11 cellular contexts compared by ENCODE assay signal in the genomic region with DNA sequence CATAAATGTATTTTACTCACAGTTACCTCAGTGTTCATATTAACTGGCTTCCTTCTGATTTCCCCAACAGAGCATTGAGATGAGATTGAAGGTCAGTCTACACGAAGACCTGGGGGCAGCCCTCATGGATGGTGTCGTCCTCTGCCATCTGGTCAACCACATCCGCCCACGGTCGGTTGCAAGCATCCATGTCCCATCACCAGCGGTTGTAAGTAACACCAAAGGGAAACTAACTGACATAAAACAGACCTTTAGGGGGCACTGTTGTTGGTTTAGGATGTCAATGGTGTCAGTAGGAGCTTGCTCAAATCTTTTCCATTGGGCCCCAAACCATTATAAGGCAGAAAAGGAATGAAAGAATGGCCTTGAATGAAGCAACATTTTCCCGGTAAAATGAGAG.
DNase-seq lines count a peak whose midpoint lies in the region; ATAC-seq and TF ChIP-seq lines count a peak whose summit lies in the region.
"Had no signal": no experiment of that assay in that cellular context is flagged by ENCODE, and none has a peak within 500 bp of the region (broad histone marks: within the 10 kb centered on the region; RNA-seq: fewer than 3 reads in every experiment).

No MANE protein-coding gene starts in this region.

- TF ChIP-seq CTCF in upper lobe of right lung (IDR thresholded peaks at IDR 0.05), result peak; percentile 18
- no peak for TF ChIP-seq CTCF in gastroesophageal sphincter (IDR thresholded peaks at IDR 0.05)

- intact Hi-C loops in upper lobe of right lung (cut with DNase I), result no loop called here

- peak; percentile 27 for ATAC-seq in effector memory CD8-positive, alpha-beta T cell (replicated peaks)
- ATAC-seq in upper lobe of right lung, result peak; percentile 41
- ATAC-seq in HG02870 (IDR thresholded peaks at IDR 0.05; ENCODE audit: unreplicated experiment), result no peak
- ATAC-seq in HG03354 (IDR thresholded peaks at IDR 0.05; ENCODE audit: poor library complexity, severe bottlenecking, unreplicated experiment), result no peak
- no peak for ATAC-seq in gastroesophageal sphincter

- DNase-seq in stimulated activated CD4-positive, alpha-beta T cell treated with anti-CD3 and anti-CD28 coated beads, Interleukin-15, amount 100 ng/mL, for 24 hours, result peak; percentile 23
- no peak for DNase-seq in stimulated activated CD4-positive, alpha-beta T cell treated with anti-CD3 and anti-CD28 coated beads, Interleukin-4, amount 100 ng/mL, for 24 hours
- DNase-seq in MV-4-11 (lab: John Stamatoyannopoulos, UW) (peak; percentile 24), upper lobe of right lung (no peak)
- no peak for DNase-seq in effector memory CD8-positive, alpha-beta T cell
- DNase-seq: esophagus squamous epithelium, naive B cell, NCI-H345 had no signal

- TF ChIP-seq EP300 in gastroesophageal sphincter (IDR thresholded peaks at IDR 0.05), result no peak

- H3K36me3 Mint-ChIP-seq in effector memory CD8-positive, alpha-beta T cell (ENCODE audit: insufficient read depth), result peaks cover 47% of the 10 kb centered on the region

- WGBS in gastroesophageal sphincter (ENCODE audit: low coverage in 1 of 2), 2 donors, result 92 to 93% methylated on average over 4 to 7 of the region's 7 CpGs

- H3K4me3 ChIP-seq in upper lobe of right lung (no peak overlapping the region), gastroesophageal sphincter (no peak overlapping the region)
- H3K4me3 ChIP-seq: esophagus squamous epithelium had no signal

- no peak overlapping the region for H3K4me3 Mint-ChIP-seq in effector memory CD8-positive, alpha-beta T cell
- H3K4me3 Mint-ChIP-seq: naive B cell had no signal

- H3K4me1 ChIP-seq in upper lobe of right lung, result no peaks in the 10 kb centered on the region
- no peaks in the 10 kb centered on the region for H3K4me1 ChIP-seq in gastroesophageal sphincter
- H3K4me1 ChIP-seq: esophagus squamous epithelium had no signal

- H3K9me3 Mint-ChIP-seq in effector memory CD8-positive, alpha-beta T cell, result no peaks in the 10 kb centered on the region

- H3K36me3 ChIP-seq in upper lobe of right lung (peaks cover 88% of the 10 kb centered on the region), gastroesophageal sphincter (peaks cover 7 to 100% of the 10 kb centered on the region in 2 donors)

- H3K4me1 Mint-ChIP-seq in effector memory CD8-positive, alpha-beta T cell (ENCODE audit: low read depth in 2 of 2), result peaks cover 10 to 20% of the 10 kb centered on the region in 2 donors
- H3K4me1 Mint-ChIP-seq: naive B cell had no signal

- H3K27me3 Mint-ChIP-seq in effector memory CD8-positive, alpha-beta T cell, result no peaks in the 10 kb centered on the region
- H3K27me3 Mint-ChIP-seq: naive B cell had no signal

- no peak for TF ChIP-seq POLR2A in gastroesophageal sphincter (IDR thresholded peaks at IDR 0.05)

- H3K27me3 ChIP-seq in upper lobe of right lung, result no peaks in the 10 kb centered on the region
- H3K27me3 ChIP-seq in gastroesophageal sphincter, result no peaks in the 10 kb centered on the region
- H3K27me3 ChIP-seq: esophagus squamous epithelium had no signal

- no peaks in the 10 kb centered on the region for H3K9me3 ChIP-seq in upper lobe of right lung
- H3K9me3 ChIP-seq in gastroesophageal sphincter, result no peaks in the 10 kb centered on the region
- H3K9me3 ChIP-seq: esophagus squamous epithelium had no signal

- H3K27ac Mint-ChIP-seq in effector memory CD8-positive, alpha-beta T cell, result peak overlapping the region in 1 of 2 donors; percentile 38

- H3K27ac ChIP-seq in upper lobe of right lung (no peak overlapping the region), gastroesophageal sphincter (no peak overlapping the region)
- H3K27ac ChIP-seq: esophagus squamous epithelium had no signal

Comparison
In these comparisons a context has a peak if more than half of its experiments do, and no peak if none do; other contexts are left out.
1. DNase-seq: peak in stimulated activated CD4-positive, alpha-beta T cell treated with anti-CD3 and anti-CD28 coated beads, Interleukin-15, amount 100 ng/mL, for 24 hours (single experiment) and MV-4-11 (single experiment); none in stimulated activated CD4-positive, alpha-beta T cell treated with anti-CD3 and anti-CD28 coated beads, Interleukin-4, amount 100 ng/mL, for 24 hours (single experiment), effector memory CD8-positive, alpha-beta T cell (0 of 3) and upper lobe of right lung (single experiment).
2. ATAC-seq: peak in effector memory CD8-positive, alpha-beta T cell (single experiment) and upper lobe of right lung (single experiment); none in HG02870 (single experiment), HG03354 (single experiment) and gastroesophageal sphincter (single experiment).